In genomic region chr12:100141998-100142850, GRCh38 we compare ENCODE assay signal across 8 cellular contexts. TPM values are rescaled to one million over a fixed set of nuclear protein-coding genes. Genes with fewer than 3 reads are reported as not detected.
DNase-seq lines count a peak whose midpoint lies in the region; ATAC-seq and TF ChIP-seq lines count a peak whose summit lies in the region.

No MANE protein-coding gene starts in this region.

- ATAC-seq in GM18867 (IDR thresholded peaks at IDR 0.05; ENCODE audit: unreplicated experiment) (peak; percentile 44), HG03066 (IDR thresholded peaks at IDR 0.05; ENCODE audit: low read depth, unreplicated experiment) (peak; percentile 36)

- H3K27ac ChIP-seq in thyroid gland: peak overlapping the region; percentile 94 to 99 (median 97)

- intact Hi-C loops in thyroid gland (cut with DNase I): loop anchor here (10.0 kb wide), 1 partner anchor 53 kb away; no protein-coding TSS in a partner anchor

- peaks cover 10 to 26% of the 10 kb centered on the region in 2 donors for H3K4me1 ChIP-seq in thyroid gland

- DNase-seq in AG20443 (ENCODE audit: low spot score) (peak; percentile 33), NCI-H526 (lab: John Stamatoyannopoulos, UW) (peak; percentile 47 to 73), fibroblast of mammary gland (ENCODE audit: low read depth) (no peak), thyroid gland (peak; percentile 54 to 63)
- DNase-seq in activated T-cell treated with anti-CD3 and anti-CD28 coated beads, Interleukin-2, amount 50 U/mL, for 24 hours: peak; percentile 73

- H3K27me3 ChIP-seq in thyroid gland: no peaks in the 10 kb centered on the region

- TF ChIP-seq POLR2A in thyroid gland (IDR thresholded peaks at IDR 0.05): peak in 1 of 2 donors; percentile 85

- H3K27me3 Mint-ChIP-seq in activated T-cell treated with anti-CD3 and anti-CD28 coated beads, Interleukin-2, amount 50 U/mL, for 24 hours: no peaks in the 10 kb centered on the region
- no peaks in the 10 kb centered on the region for H3K27me3 Mint-ChIP-seq in nephron (ENCODE audit: low read depth)

- H3K9me3 Mint-ChIP-seq in activated T-cell treated with anti-CD3 and anti-CD28 coated beads, Interleukin-2, amount 50 U/mL, for 24 hours: no peaks in the 10 kb centered on the region
- H3K9me3 Mint-ChIP-seq in nephron: no peaks in the 10 kb centered on the region

- peak overlapping the region; percentile 99 for H3K4me3 Mint-ChIP-seq in activated T-cell treated with anti-CD3 and anti-CD28 coated beads, Interleukin-2, amount 50 U/mL, for 24 hours
- peak overlapping the region; percentile 91 to 98 (median 97) for H3K4me3 Mint-ChIP-seq in nephron

- H3K4me3 ChIP-seq in fibroblast of mammary gland (ENCODE audit: control insufficient read depth, low read depth, low read length): peak overlapping the region; percentile 88
- H3K4me3 ChIP-seq in thyroid gland (replicated peaks in 1 of 3): peak overlapping the region; percentile 85 to 97 (median 92)

- peaks cover 34% of the 10 kb centered on the region for H3K36me3 Mint-ChIP-seq in activated T-cell treated with anti-CD3 and anti-CD28 coated beads, Interleukin-2, amount 50 U/mL, for 24 hours (ENCODE audit: low read depth)
- no peaks in the 10 kb centered on the region for H3K36me3 Mint-ChIP-seq in nephron (ENCODE audit: low read depth)

- no peaks in the 10 kb centered on the region for H3K36me3 ChIP-seq in thyroid gland

- peak overlapping the region; percentile 100 for H3K27ac Mint-ChIP-seq in activated T-cell treated with anti-CD3 and anti-CD28 coated beads, Interleukin-2, amount 50 U/mL, for 24 hours
- peak overlapping the region; percentile 93 to 94 (median 94) for H3K27ac Mint-ChIP-seq in nephron

- peaks cover 46% of the 10 kb centered on the region for H3K4me1 Mint-ChIP-seq in activated T-cell treated with anti-CD3 and anti-CD28 coated beads, Interleukin-2, amount 50 U/mL, for 24 hours (ENCODE audit: low read depth)
- H3K4me1 Mint-ChIP-seq in nephron: peaks cover 30% of the 10 kb centered on the region

- no peak for TF ChIP-seq CTCF in fibroblast of mammary gland (conservative IDR thresholded peaks at IDR 0.05; ENCODE audit: control insufficient read depth, insufficient read depth, low read depth, low read length)
- TF ChIP-seq CTCF in nephron (IDR thresholded peaks at IDR 0.05; ENCODE audit: unreplicated experiment in 3 of 3): no peak
- TF ChIP-seq CTCF in thyroid gland (IDR thresholded peaks at IDR 0.05): no peak

- H3K9me3 ChIP-seq in thyroid gland: no peaks in the 10 kb centered on the region

- WGBS in thyroid gland, 2 donors: 0% methylated on average over 3 to 41 of the region's 86 CpGs

RNA-seq across cellular contexts. Expression of gene BLTP3B, which starts 0.5 kb away (rescaled TPM):
- 10 to 100 TPM; 27.5 to 41.0 (median 38.9) TPM for total RNA-seq in thyroid gland

RNA-seq across cellular contexts. Expression of gene ACTR6, which starts 58.4 kb away (rescaled TPM):
- total RNA-seq in thyroid gland: 10 to 100 TPM; 14.4 to 18.8 (median 16.7) TPM
